ENCODE assay signal across 24 cellular contexts in the genomic region with DNA sequence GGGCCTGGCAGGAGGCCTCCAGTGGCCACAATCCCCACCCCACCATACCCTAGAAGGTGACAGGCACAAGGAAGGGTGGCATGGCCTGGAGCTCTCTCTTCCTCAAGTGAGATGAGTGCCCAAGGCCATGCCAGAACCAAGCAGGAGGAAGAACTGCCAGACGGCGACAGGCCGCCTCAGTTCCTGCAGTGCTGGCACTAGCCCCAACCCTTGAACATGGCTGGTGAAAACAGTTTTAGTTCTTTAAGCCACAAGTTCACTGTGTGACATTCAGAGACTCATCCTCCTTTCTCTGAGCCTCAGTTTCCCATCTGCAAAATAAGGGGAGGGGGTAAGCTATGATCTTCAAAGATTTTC. TPM values are rescaled to one million over a fixed set of nuclear protein-coding genes. Genes with fewer than 3 reads are reported as not detected.
DNase-seq lines count a peak whose midpoint lies in the region; ATAC-seq and TF ChIP-seq lines count a peak whose summit lies in the region.
"Had no signal": no experiment of that assay in that cellular context is flagged by ENCODE, and none has a peak within 500 bp of the region (broad histone marks: within the 10 kb centered on the region; RNA-seq: fewer than 3 reads in every experiment).

No MANE protein-coding gene starts in this region.

- peak overlapping the region; percentile 33 to 78 (median 68) for H3K27ac ChIP-seq in heart right ventricle
- peak overlapping the region; percentile 66 to 79 for H3K27ac ChIP-seq in uterus
- no peak overlapping the region for H3K27ac ChIP-seq in SJCRH30
- H3K27ac ChIP-seq: KMS-11, thyroid gland had no signal

- peak overlapping the region; percentile 74 for H3K27ac Mint-ChIP-seq in progenitor cell of endocrine pancreas
- H3K27ac Mint-ChIP-seq: H9, naive B cell had no signal

- WGBS in heart right ventricle, 2 donors = 49 to 68% methylated on average over 3 of the region's 3 CpGs

- H3K4me3 ChIP-seq in heart right ventricle (no peak overlapping the region), uterus (no peak overlapping the region), foreskin fibroblast (ENCODE audit: low read depth in 1 of 2, low read length in 2 of 2) (no peak overlapping the region), SJCRH30 (no peak overlapping the region)
- H3K4me3 ChIP-seq: thyroid gland had no signal

- H3K9me3 Mint-ChIP-seq in progenitor cell of endocrine pancreas (ENCODE audit: low read depth) = no peaks in the 10 kb centered on the region
- H3K9me3 Mint-ChIP-seq: H9, naive B cell had no signal

- peak in 5 of 8 donors; percentile 4 to 28 (median 14) for ATAC-seq in heart right ventricle

- no peak for TF ChIP-seq CTCF in heart right ventricle (IDR thresholded peaks at IDR 0.05)
- no peak for TF ChIP-seq CTCF in progenitor cell of endocrine pancreas (IDR thresholded peaks at IDR 0.05; ENCODE audit: unreplicated experiment)
- no peak for TF ChIP-seq CTCF in uterus (IDR thresholded peaks at IDR 0.05)
- no peak for TF ChIP-seq CTCF in foreskin fibroblast (IDR thresholded peaks at IDR 0.05; ENCODE audit: low read depth, low read length)

- H3K9me3 ChIP-seq in heart right ventricle (no peaks in the 10 kb centered on the region), uterus (no peaks in the 10 kb centered on the region), SJCRH30 (replicated peaks) (no peaks in the 10 kb centered on the region)
- H3K9me3 ChIP-seq: thyroid gland had no signal

- no peak overlapping the region for H3K4me3 Mint-ChIP-seq in progenitor cell of endocrine pancreas (ENCODE audit: low read depth)
- H3K4me3 Mint-ChIP-seq: H9, naive B cell had no signal

- peaks cover 37% of the 10 kb centered on the region for H3K27me3 Mint-ChIP-seq in progenitor cell of endocrine pancreas

- intact Hi-C loops in heart right ventricle (cut with DNase I) = loop anchor here in 3 of 10 donors (5.0 to 10.0 kb wide), 3 partner anchors 77 to 267 kb away; no protein-coding TSS in a partner anchor
- intact Hi-C loops in uterus (cut with DNase I; ENCODE audit: low total_unique reads) = no loop called here

- H3K27me3 ChIP-seq in heart right ventricle (peaks cover 0 to 2% (median 0%) of the 10 kb centered on the region in 7 donors), uterus (no peaks in the 10 kb centered on the region), SJCRH30 (no peaks in the 10 kb centered on the region)
- H3K27me3 ChIP-seq: thyroid gland had no signal

- DNase-seq in cerebellar nuclear complex (lab: John Stamatoyannopoulos, UW) (peak; percentile 36 to 42), heart right ventricle (no peak), progenitor cell of endocrine pancreas (ENCODE audit: low spot score, unreplicated experiment) (no peak), uterus (peak in 1 of 2 donors; percentile 20), foreskin fibroblast (no peak), SJCRH30 (no peak), SHP77 treated with DMSO at 0.1 percent for 48 hours (lab: John Stamatoyannopoulos, UW) (no peak)
- DNase-seq: activated CD4-positive, alpha-beta T cell treated with anti-CD3 and anti-CD28 coated beads for 48 hours; activated effector memory CD4-positive, alpha-beta T cell treated with Interleukin-2 at 50 U/mL for 16 hours; AML-193; DMS79 treated with DMSO at 0.1 percent for 48 hours; effector CD4-positive, alpha-beta T cell; glutamatergic neuron; H9; naive B cell; NCI-H1694; NCI-H774; SIG-M5; T-helper 1 cell had no signal

- H3K36me3 Mint-ChIP-seq in progenitor cell of endocrine pancreas (ENCODE audit: insufficient read depth) = no peaks in the 10 kb centered on the region
- H3K36me3 Mint-ChIP-seq: naive B cell had no signal

- no peaks in the 10 kb centered on the region for H3K36me3 ChIP-seq in heart right ventricle
- no peaks in the 10 kb centered on the region for H3K36me3 ChIP-seq in uterus
- H3K36me3 ChIP-seq in SJCRH30 = no peaks in the 10 kb centered on the region
- H3K36me3 ChIP-seq: thyroid gland had no signal

- H3K4me1 ChIP-seq in heart right ventricle (peaks cover 11 to 48% (median 29%) of the 10 kb centered on the region in 9 donors), uterus (peaks cover 0 to 12% of the 10 kb centered on the region in 2 donors), SJCRH30 (peaks cover 11% of the 10 kb centered on the region)

- TF ChIP-seq POLR2A in uterus (IDR thresholded peaks at IDR 0.05) = no peak

- H3K4me1 Mint-ChIP-seq in progenitor cell of endocrine pancreas (ENCODE audit: low read depth) = peaks cover 7% of the 10 kb centered on the region

RNA-seq across cellular contexts. Expression of a gene that starts 9.8 kb away (rescaled TPM):
- total RNA-seq in heart right ventricle (10 to 100 TPM in 3 of 10 donors, 1 to 10 TPM in 6, under 1 TPM in 1; 1.00 to 19.7 (median 6.7) TPM), progenitor cell of endocrine pancreas (1.3 and 2.5 TPM in 2 replicates), uterus (100 to 1,000 TPM in 1 of 4 donors, 1 to 10 TPM in 1, under 1 TPM in 2; 0.41 to 115 (median 2.9) TPM)
- polyA plus RNA-seq in heart right ventricle = 1 to 10 TPM; 4.0 to 8.4 TPM
- total RNA-seq in SJCRH30 (2014; rRNA removed; shearing (Covaris generic)) = not detected in 2 replicates
- total RNA-seq: HT1080, lower leg skin, OCI-LY7, thyroid gland had no signal

RNA-seq across cellular contexts. Expression of a gene that starts 27.2 kb away (rescaled TPM):
- 10 to 100 TPM in 9 of 10 donors, 1 to 10 TPM in 1; 9.0 to 14.0 (median 11.2) TPM for total RNA-seq in heart right ventricle
- 1 to 10 TPM; 2.3 to 2.4 TPM for polyA plus RNA-seq in heart right ventricle
- 23.5 and 24.0 TPM in 2 replicates for total RNA-seq in progenitor cell of endocrine pancreas
- 10 to 100 TPM; 15.0 to 42.4 (median 25.0) TPM for total RNA-seq in uterus
- total RNA-seq in SJCRH30 (2014; rRNA removed; shearing (Covaris generic)) = 16.0 and 17.8 TPM in 2 replicates

Comparison
In these comparisons a context has a peak if more than half of its experiments do, and no peak if none do; other contexts are left out.
1. DNase-seq: peak in cerebellar nuclear complex (2 of 2); none in heart right ventricle (0 of 2), progenitor cell of endocrine pancreas (single experiment), foreskin fibroblast (0 of 2), SJCRH30 (0 of 2) and SHP77 treated with DMSO at 0.1 percent for 48 hours (single experiment).